In genomic region chr6:159789377-159790148, GRCh38 we compare ENCODE assay signal across 1 cellular context.
TF ChIP-seq lines count a peak whose summit lies in the region.

Gene TCP1, minus strand, starts transcription at chr6:159789602. Its CDS starts 134 bp downstream, at chr6:159789468.

TF ChIP-seq in SK-N-SH, 30 proteins besides CTCF, POLR2A, EP300 and RAD21 (continued from another document):
- TF ChIP-seq MEF2A (IDR thresholded peaks at IDR 0.05; ENCODE audit: borderline replicate concordance, low read depth) (no peak), MXI1 (IDR thresholded peaks at IDR 0.05; ENCODE audit: low read depth, low read length) (no peak; the same call in 1 of the 2 replicates), GABPA (IDR thresholded peaks at IDR 0.05; ENCODE audit: low read depth) (peak; percentile 92), TEAD4 (IDR thresholded peaks at IDR 0.05; ENCODE audit: borderline replicate concordance, insufficient read depth) (no peak), POLR2AphosphoS5 (IDR thresholded peaks at IDR 0.05; ENCODE audit: low read depth, low read length) (peak; percentile 88), CHD2 (IDR thresholded peaks at IDR 0.05; ENCODE audit: low read length, partially characterized antibody) (no peak), FOSL2 (IDR thresholded peaks at IDR 0.05; ENCODE audit: borderline replicate concordance, low read depth) (no peak), SIN3A (IDR thresholded peaks at IDR 0.05; ENCODE audit: borderline replicate concordance, low read depth, low read length) (peak; percentile 49; the same call in 1 of the 2 replicates)
- TF ChIP-seq, protein P1, sequence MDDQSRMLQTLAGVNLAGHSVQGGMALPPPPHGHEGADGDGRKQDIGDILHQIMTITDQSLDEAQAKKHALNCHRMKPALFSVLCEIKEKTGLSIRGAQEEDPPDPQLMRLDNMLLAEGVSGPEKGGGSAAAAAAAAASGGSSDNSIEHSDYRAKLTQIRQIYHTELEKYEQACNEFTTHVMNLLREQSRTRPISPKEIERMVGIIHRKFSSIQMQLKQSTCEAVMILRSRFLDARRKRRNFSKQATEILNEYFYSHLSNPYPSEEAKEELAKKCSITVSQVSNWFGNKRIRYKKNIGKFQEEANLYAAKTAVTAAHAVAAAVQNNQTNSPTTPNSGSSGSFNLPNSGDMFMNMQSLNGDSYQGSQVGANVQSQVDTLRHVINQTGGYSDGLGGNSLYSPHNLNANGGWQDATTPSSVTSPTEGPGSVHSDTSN (IDR thresholded peaks at IDR 0.05): no peak
- TF ChIP-seq, protein P2, sequence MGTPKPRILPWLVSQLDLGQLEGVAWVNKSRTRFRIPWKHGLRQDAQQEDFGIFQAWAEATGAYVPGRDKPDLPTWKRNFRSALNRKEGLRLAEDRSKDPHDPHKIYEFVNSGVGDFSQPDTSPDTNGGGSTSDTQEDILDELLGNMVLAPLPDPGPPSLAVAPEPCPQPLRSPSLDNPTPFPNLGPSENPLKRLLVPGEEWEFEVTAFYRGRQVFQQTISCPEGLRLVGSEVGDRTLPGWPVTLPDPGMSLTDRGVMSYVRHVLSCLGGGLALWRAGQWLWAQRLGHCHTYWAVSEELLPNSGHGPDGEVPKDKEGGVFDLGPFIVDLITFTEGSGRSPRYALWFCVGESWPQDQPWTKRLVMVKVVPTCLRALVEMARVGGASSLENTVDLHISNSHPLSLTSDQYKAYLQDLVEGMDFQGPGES (IDR thresholded peaks at IDR 0.05; ENCODE audit: low read depth, low read length): no peak
- TF ChIP-seq, protein P3, sequence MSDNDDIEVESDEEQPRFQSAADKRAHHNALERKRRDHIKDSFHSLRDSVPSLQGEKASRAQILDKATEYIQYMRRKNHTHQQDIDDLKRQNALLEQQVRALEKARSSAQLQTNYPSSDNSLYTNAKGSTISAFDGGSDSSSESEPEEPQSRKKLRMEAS (IDR thresholded peaks at IDR 0.05; ENCODE audit: low read depth): peak; percentile 53; the same call in 1 of the 2 replicates
